21 cellular contexts compared by ENCODE assay signal in genomic region chr22:19807161-19807913, GRCh38. TPM values are rescaled to one million over a fixed set of nuclear protein-coding genes. Genes with fewer than 3 reads are reported as not detected.
A peak's percentile ranks its signal among the peaks of the same experiment; 100 is the strongest.
DNase-seq lines count a peak whose midpoint lies in the region; ATAC-seq, FAIRE-seq and TF ChIP-seq lines count a peak whose summit lies in the region.
"Had no signal": no experiment of that assay in that cellular context is flagged by ENCODE, and none has a peak within 500 bp of the region (broad histone marks: within the 10 kb centered on the region; RNA-seq: fewer than 3 reads in every experiment).

No MANE protein-coding gene starts in this region.

- peak overlapping the region; percentile 78 for H4K8ac ChIP-seq in neuronal stem cell (ENCODE audit: low read depth, low read length)

- H3K27ac ChIP-seq in 22Rv1 (0 out of 2 replicates have a peak overlapping the region, but pooled peaks have one; percentile 27), K562 (ENCODE audit: extremely low read depth, low read depth, low read length) (no peak overlapping the region), neuronal stem cell (replicated peaks; ENCODE audit: low read length) (no peak overlapping the region), Karpas-422 (ENCODE audit: low read length) (no peak overlapping the region)
- H3K27ac ChIP-seq: brain microvascular endothelial cell, colonic mucosa, heart left ventricle, thoracic aorta had no signal

- no peak overlapping the region for H3K14ac ChIP-seq in neuronal stem cell (ENCODE audit: low read length)

- WGBS in K562 (ENCODE audit: insufficient coverage, low coverage, missing lambda C conversion rate): 69% methylated on average over 15 of the region's 15 CpGs
- WGBS in neuronal stem cell (ENCODE audit: extremely low coverage in 2 of 2, insufficient read length in 2 of 2, insufficient replicate concordance in 1 of 2), 2 donors: no CpG with 5 or more reads among the region's 15 CpGs

- no peak overlapping the region for H3K4me2 ChIP-seq in K562 (ENCODE audit: insufficient read depth, low read length)
- no peak overlapping the region for H3K4me2 ChIP-seq in neuronal stem cell (ENCODE audit: insufficient read depth, low read length, poor library complexity, severe bottlenecking)
- H3K4me2 ChIP-seq in Karpas-422 (ENCODE audit: low read depth, low read length, poor library complexity, severe bottlenecking): no peak overlapping the region

- no peaks in the 10 kb centered on the region for H3K27me3 ChIP-seq in H7 (ENCODE audit: control insufficient read depth, insufficient read depth, low read length)
- no peaks in the 10 kb centered on the region for H3K27me3 ChIP-seq in K562 (ENCODE audit: control insufficient read depth in 2 of 2, insufficient read depth in 2 of 2, low read length in 2 of 2)
- H3K27me3 ChIP-seq in neuronal stem cell (ENCODE audit: control insufficient read depth in 3 of 3, insufficient read depth in 3 of 3, low read depth in 1 of 3, low read length in 3 of 3): no peaks in the 10 kb centered on the region
- no peaks in the 10 kb centered on the region for H3K27me3 ChIP-seq in Karpas-422 (ENCODE audit: low read length)
- H3K27me3 ChIP-seq: brain microvascular endothelial cell, colonic mucosa, heart left ventricle had no signal

- no peak overlapping the region for H3K4me3 ChIP-seq in H7 (ENCODE audit: insufficient read depth, low read depth, low read length)
- H3K4me3 ChIP-seq in K562: no peak overlapping the region
- H3K4me3 ChIP-seq in neuronal stem cell (ENCODE audit: low read length in 2 of 2): peak overlapping the region in 1 of 2 donors; percentile 7
- H3K4me3 ChIP-seq in Karpas-422 (ENCODE audit: low read length): no peak overlapping the region
- H3K4me3 ChIP-seq: colonic mucosa, heart left ventricle, thoracic aorta had no signal

- no TSS peak for BruUV-seq in K562 (replicated peaks; lab: Mats Ljungman, UMichigan)

- H2AK5ac ChIP-seq in neuronal stem cell (ENCODE audit: low read depth, low read length): peak overlapping the region; percentile 68

- H3K9ac ChIP-seq in K562 (ENCODE audit: insufficient read depth in 1 of 2, low read depth in 2 of 2, low read length in 2 of 2): peak overlapping the region in 1 of 2 experiments; percentile 66; a peak in 2 of 4 replicates
- peak overlapping the region; percentile 16 for H3K9ac ChIP-seq in neuronal stem cell (ENCODE audit: low read depth, low read length, poor library complexity)
- H3K9ac ChIP-seq in Karpas-422 (ENCODE audit: low read length): no peak overlapping the region

- no peaks in the 10 kb centered on the region for H3K9me3 ChIP-seq in K562 (replicated peaks; ENCODE audit: control insufficient read depth, insufficient read depth, low read depth, low read length)
- no peaks in the 10 kb centered on the region for H3K9me3 ChIP-seq in neuronal stem cell (replicated peaks in 1 of 2; ENCODE audit: control insufficient read depth in 2 of 2, insufficient read depth in 1 of 2, low read depth in 1 of 2, low read length in 2 of 2)
- no peaks in the 10 kb centered on the region for H3K9me3 ChIP-seq in Karpas-422 (ENCODE audit: low read length)
- H3K9me3 ChIP-seq: colonic mucosa, heart left ventricle, thoracic aorta had no signal

- TF ChIP-seq EP300 in K562 (IDR thresholded peaks at IDR 0.05; ENCODE audit: low read length): no peak

- intact Hi-C loops in K562 (cut with micrococcal nuclease): no loop called here

- no peaks in the 10 kb centered on the region for H3K79me1 ChIP-seq in neuronal stem cell (ENCODE audit: low read depth, low read length)

- H3K79me2 ChIP-seq in K562 (ENCODE audit: control insufficient read depth, insufficient read depth, low read length) (no peaks in the 10 kb centered on the region), Karpas-422 (ENCODE audit: low read length) (no peaks in the 10 kb centered on the region)

- DNase-seq in H7 (peak; percentile 48), K562 (ENCODE audit: extremely low read depth in 1 of 4, low spot score in 3 of 4) (no peak), neuronal stem cell (ENCODE audit: low spot score) (no peak), Karpas-422 (no peak), NCI-H2171 (lab: John Stamatoyannopoulos, UW) (no peak)
- DNase-seq: activated CD4-positive, alpha-beta T cell treated with anti-CD3 and anti-CD28 coated beads for 4 hours; activated naive CD8-positive, alpha-beta T cell treated with anti-CD3 and anti-CD28 coated beads, Interleukin-2, amount 50 U/mL, for 24 hours; brain microvascular endothelial cell; CD8-positive, alpha-beta memory T cell; naive B cell; NCI-H1092; NCI-H510A treated with DMSO at 0.1 percent for 48 hours had no signal

- no peak for TF ChIP-seq POLR2A in K562 (conservative IDR thresholded peaks at IDR 0.05)

- no peak for TF ChIP-seq CTCF in 22Rv1 (IDR thresholded peaks at IDR 0.05)
- no peak for TF ChIP-seq CTCF in K562 (IDR thresholded peaks at IDR 0.05 in 2 of 3, conservative IDR thresholded peaks at IDR 0.05 in 1 of 3; ENCODE audit: insufficient read depth in 2 of 3, low read depth in 1 of 3, low read length in 3 of 3)

- H3K9me1 ChIP-seq in K562 (ENCODE audit: control insufficient read depth, insufficient read depth, low read length): no peaks in the 10 kb centered on the region

- peaks cover 13 to 70% of the 10 kb centered on the region in 2 experiments for H3K4me1 ChIP-seq in K562 (replicated peaks in 1 of 2; ENCODE audit: control insufficient read depth in 2 of 2, insufficient read depth in 2 of 2, low read length in 2 of 2)
- H3K4me1 ChIP-seq in neuronal stem cell (ENCODE audit: control insufficient read depth in 2 of 2, insufficient read depth in 1 of 2, low read depth in 1 of 2, low read length in 2 of 2): no peaks in the 10 kb centered on the region
- no peaks in the 10 kb centered on the region for H3K4me1 ChIP-seq in Karpas-422 (ENCODE audit: low read length)

- no peak overlapping the region for H2BK15ac ChIP-seq in neuronal stem cell (ENCODE audit: low read length)

- POLR2A ChIA-PET in K562 (lab: Yijun Ruan, JAX): interaction anchor here (0.6 to 5.7 kb wide), 21 partner anchors 8 to 632 kb away, joined by 3 to 43 read pairs (median 4); partner anchors contain the start of genes GNB1L and RTL10

- H3K36me3 ChIP-seq in H7 (replicated peaks; ENCODE audit: control insufficient read depth, insufficient read depth, low read length) (no peaks in the 10 kb centered on the region), K562 (ENCODE audit: control insufficient read depth, insufficient read depth, low read length) (0 out of 3 replicates have a peak, but pooled peaks cover 3% of the 10 kb centered on the region), neuronal stem cell (replicated peaks in 1 of 2; ENCODE audit: control insufficient read depth in 2 of 2, insufficient read depth in 2 of 2, low read length in 2 of 2) (peaks cover 0 to 5% of the 10 kb centered on the region in 2 donors), Karpas-422 (ENCODE audit: insufficient read depth, low read length) (no peaks in the 10 kb centered on the region)
- H3K36me3 ChIP-seq: brain microvascular endothelial cell, colonic mucosa, heart left ventricle, thoracic aorta had no signal

- H2AFZ ChIP-seq in K562 (ENCODE audit: low read depth, low read length): no peak overlapping the region
- no peak overlapping the region for H2AFZ ChIP-seq in neuronal stem cell (ENCODE audit: low read length)
- H2AFZ ChIP-seq in Karpas-422 (ENCODE audit: low read length): no peak overlapping the region

- in situ Hi-C loops in K562 (cut with MboI): no loop called here

- no peak overlapping the region for H2BK120ac ChIP-seq in neuronal stem cell (ENCODE audit: low read depth, low read length)

- H4K91ac ChIP-seq in neuronal stem cell (ENCODE audit: low read depth, low read length, poor library complexity): no peak overlapping the region

- no peak overlapping the region for H3K4ac ChIP-seq in neuronal stem cell (ENCODE audit: low read length)

- ATAC-seq in K562 (no peak), HG03565 (IDR thresholded peaks at IDR 0.05; ENCODE audit: unreplicated experiment) (no peak), GM19351 (IDR thresholded peaks at IDR 0.05; ENCODE audit: unreplicated experiment) (no peak)
- ATAC-seq: activated naive CD8-positive, alpha-beta T cell treated with anti-CD3 and anti-CD28 coated beads, Interleukin-2, amount 50 U/mL, for 24 hours; heart left ventricle; stimulated activated effector memory CD8-positive, alpha-beta T cell treated with anti-CD3 and anti-CD28 coated beads, Interleukin-12 subunit alpha, Interleukin-12 subunit beta, amount 100 ng/mL, for 72 hours had no signal

- no peaks in the 10 kb centered on the region for H3K9me2 ChIP-seq in Karpas-422 (replicated peaks; ENCODE audit: insufficient read depth, low read length)

- H4K20me1 ChIP-seq in K562 (replicated peaks; ENCODE audit: control insufficient read depth, insufficient read depth, low read length) (peaks cover 29% of the 10 kb centered on the region), Karpas-422 (ENCODE audit: insufficient read depth, low read depth, low read length) (no peaks in the 10 kb centered on the region)

- H2BK12ac ChIP-seq in neuronal stem cell (ENCODE audit: low read length): no peak overlapping the region

- no peak overlapping the region for H2BK5ac ChIP-seq in neuronal stem cell (ENCODE audit: low read length)

- no peak for FAIRE-seq in K562 (lab: Jason Lieb, UNC)
- FAIRE-seq: TTC549 had no signal

- H3K18ac ChIP-seq in neuronal stem cell (ENCODE audit: low read length): peak overlapping the region; percentile 61

- TF ChIP-seq RAD21 in K562 (CRISPR knock-in tag; conservative IDR thresholded peaks at IDR 0.05 in 1 of 2, IDR thresholded peaks at IDR 0.05 in 1 of 2): no peak

- H3K23ac ChIP-seq in neuronal stem cell (ENCODE audit: low read depth, low read length, poor library complexity): peak overlapping the region; percentile 95

- CTCF ChIA-PET in K562 (lab: Yijun Ruan, JAX; ENCODE audit: low intra/inter-chr PET ratio): interaction anchor here (0.6 kb wide), 1 partner anchor 572 kb away, joined by 3 read pairs; no protein-coding TSS in a partner anchor

RNA-seq across cellular contexts. Expression of gene TBX1, which starts 46.8 kb away (rescaled TPM):
- total RNA-seq in H7 (2014; rRNA removed; shearing (Covaris generic)): 6.2 and 6.7 TPM in 2 replicates
- 31.9 and 90.7 TPM in 2 replicates for total RNA-seq in K562 (2011; cell fraction: chromatin; rRNA removed; ENCODE audit: low replicate concordance)
- total RNA-seq in K562 (2011; cell fraction: nucleolus; rRNA removed): 41.9 and 52.4 TPM in 2 replicates
- total RNA-seq in K562 (2011; cell fraction: nucleoplasm; rRNA removed): 40.6 and 47.0 TPM in 2 replicates
- 8.9 and 14.0 TPM in 2 replicates for total RNA-seq in K562 (2014; rRNA removed)
- total RNA-seq in K562 (2014; rRNA removed; fragmentation: Illumina TruSeq; extraction: Trizol): 2.1 and 2.6 TPM in 2 replicates
- total RNA-seq in K562 (2015; rRNA removed; fragmentation: Illumina TruSeq; extraction: Trizol): 3.5 and 3.9 TPM in 2 replicates
- total RNA-seq in K562 (2021): 34.2 and 35.0 TPM in 2 replicates
- polyA plus RNA-seq in K562 (2011; rRNA removed): 2.5 and 9.5 TPM in 2 replicates
- polyA plus RNA-seq in K562 (2011; cell fraction: cytosol; rRNA removed): 5.8 and 7.7 TPM in 2 replicates
- 55.1 and 87.1 TPM in 2 replicates for polyA plus RNA-seq in K562 (2011; cell fraction: nucleus; rRNA removed)
- polyA plus RNA-seq in K562 (2012): 12.4 and 14.0 TPM in 2 replicates
- 8.0 and 12.8 TPM in 2 replicates for polyA plus RNA-seq in K562 (2014; fragmentation: Illumina TruSeq; extraction: Trizol)
- polyA plus RNA-seq in K562 (2014; fragmentation: Nextera tagmentation; extraction: Ambion mirVana): under 1 TPM; 0.07 to 0.11 TPM
- polyA plus RNA-seq in K562 (2014; rRNA removed): 14.7 and 17.1 TPM in 2 replicates
- 2.2 and 5.5 TPM in 2 replicates for polyA minus RNA-seq in K562 (2011; rRNA and poly(A)+ RNA removed)
- 5.4 and 22.9 TPM in 2 replicates for polyA minus RNA-seq in K562 (2011; cell fraction: cytosol; rRNA and poly(A)+ RNA removed)
- polyA minus RNA-seq in K562 (2011; cell fraction: nucleus; rRNA and poly(A)+ RNA removed): 20.1 and 45.7 TPM in 2 replicates
- 0.31 TPM for polyA plus RNA-seq in neuronal stem cell (2013, experiment 1 of 2)
- polyA plus RNA-seq in neuronal stem cell (2013, experiment 2 of 2): 0.26 TPM
- not detected in 2 replicates for total RNA-seq in Karpas-422 (2014; rRNA removed; shearing (Covaris generic); ENCODE audit: low replicate concordance)
- total RNA-seq: CD8-positive, alpha-beta memory T cell; RPMI7951 had no signal
- polyA plus RNA-seq: CD8-positive, alpha-beta memory T cell had no signal

RNA-seq across cellular contexts. Expression of gene GNB1L, which starts 47.3 kb away (rescaled TPM):
- total RNA-seq in H7 (2014; rRNA removed; shearing (Covaris generic)): 31.4 and 38.2 TPM in 2 replicates
- 5.3 and 21.3 TPM in 2 replicates for total RNA-seq in K562 (2011; cell fraction: chromatin; rRNA removed; ENCODE audit: low replicate concordance)
- total RNA-seq in K562 (2011; cell fraction: nucleolus; rRNA removed): 21.8 and 25.5 TPM in 2 replicates
- 7.3 and 7.8 TPM in 2 replicates for total RNA-seq in K562 (2011; cell fraction: nucleoplasm; rRNA removed)
- total RNA-seq in K562 (2014; rRNA removed): 48.9 and 69.1 TPM in 2 replicates
- total RNA-seq in K562 (2014; rRNA removed; fragmentation: Illumina TruSeq; extraction: Trizol): 0.57 and 0.84 TPM in 2 replicates
- 17.8 and 20.6 TPM in 2 replicates for total RNA-seq in K562 (2015; rRNA removed; fragmentation: Illumina TruSeq; extraction: Trizol)
- total RNA-seq in K562 (2021): 50.5 and 55.3 TPM in 2 replicates
- 10.2 and 35.0 TPM in 2 replicates for polyA plus RNA-seq in K562 (2011; rRNA removed)
- 37.2 and 43.8 TPM in 2 replicates for polyA plus RNA-seq in K562 (2011; cell fraction: cytosol; rRNA removed)
- polyA plus RNA-seq in K562 (2011; cell fraction: nucleus; rRNA removed): 33.2 and 43.3 TPM in 2 replicates
- polyA plus RNA-seq in K562 (2012): 42.2 and 62.2 TPM in 2 replicates
- polyA plus RNA-seq in K562 (2014; fragmentation: Illumina TruSeq; extraction: Trizol): 1.9 and 18.0 TPM in 2 replicates
- polyA plus RNA-seq in K562 (2014; fragmentation: Nextera tagmentation; extraction: Ambion mirVana): 1 to 10 TPM in 1 of 2 experiments, under 1 TPM in 1; 0.56 to 3.5 TPM
- polyA plus RNA-seq in K562 (2014; rRNA removed): 40.7 and 41.3 TPM in 2 replicates
- polyA minus RNA-seq in K562 (2011; rRNA and poly(A)+ RNA removed): 2.8 and 3.7 TPM in 2 replicates
- 13.2 and 33.0 TPM in 2 replicates for polyA minus RNA-seq in K562 (2011; cell fraction: cytosol; rRNA and poly(A)+ RNA removed)
- polyA minus RNA-seq in K562 (2011; cell fraction: nucleus; rRNA and poly(A)+ RNA removed): 12.0 and 14.3 TPM in 2 replicates
- polyA plus RNA-seq in neuronal stem cell (2013, experiment 1 of 2): 7.9 TPM
- polyA plus RNA-seq in neuronal stem cell (2013, experiment 2 of 2): 8.3 TPM
- 4.4 and 8.5 TPM in 2 replicates for total RNA-seq in Karpas-422 (2014; rRNA removed; shearing (Covaris generic); ENCODE audit: low replicate concordance)

RNA-seq across cellular contexts. Expression of gene RTL10, which starts 47.3 kb away (rescaled TPM):
- 12.3 and 12.7 TPM in 2 replicates for total RNA-seq in H7 (2014; rRNA removed; shearing (Covaris generic))
- 82.4 and 192 TPM in 2 replicates for total RNA-seq in K562 (2011; cell fraction: chromatin; rRNA removed; ENCODE audit: low replicate concordance)
- total RNA-seq in K562 (2011; cell fraction: nucleolus; rRNA removed): 134 and 166 TPM in 2 replicates
- total RNA-seq in K562 (2011; cell fraction: nucleoplasm; rRNA removed): 107 and 110 TPM in 2 replicates
- 32.5 and 42.0 TPM in 2 replicates for total RNA-seq in K562 (2014; rRNA removed)
- total RNA-seq in K562 (2014; rRNA removed; fragmentation: Illumina TruSeq; extraction: Trizol): 16.3 and 19.8 TPM in 2 replicates
- total RNA-seq in K562 (2015; rRNA removed; fragmentation: Illumina TruSeq; extraction: Trizol): 26.2 and 28.8 TPM in 2 replicates
- 75.4 and 75.5 TPM in 2 replicates for total RNA-seq in K562 (2021)
- polyA plus RNA-seq in K562 (2011; rRNA removed): 32.7 and 82.6 TPM in 2 replicates
- 68.8 and 74.9 TPM in 2 replicates for polyA plus RNA-seq in K562 (2011; cell fraction: cytosol; rRNA removed)
- 124 and 157 TPM in 2 replicates for polyA plus RNA-seq in K562 (2011; cell fraction: nucleus; rRNA removed)
- polyA plus RNA-seq in K562 (2012): 40.3 and 56.9 TPM in 2 replicates
- 39.2 and 40.1 TPM in 2 replicates for polyA plus RNA-seq in K562 (2014; fragmentation: Illumina TruSeq; extraction: Trizol)
- 10 to 100 TPM; 23.6 to 33.7 TPM for polyA plus RNA-seq in K562 (2014; fragmentation: Nextera tagmentation; extraction: Ambion mirVana)
- polyA plus RNA-seq in K562 (2014; rRNA removed): 28.2 and 31.2 TPM in 2 replicates
- 49.5 and 66.5 TPM in 2 replicates for polyA minus RNA-seq in K562 (2011; rRNA and poly(A)+ RNA removed)
- polyA minus RNA-seq in K562 (2011; cell fraction: cytosol; rRNA and poly(A)+ RNA removed): 31.7 and 46.0 TPM in 2 replicates
- polyA minus RNA-seq in K562 (2011; cell fraction: nucleus; rRNA and poly(A)+ RNA removed): 42.7 and 85.4 TPM in 2 replicates
- 9.7 TPM for polyA plus RNA-seq in neuronal stem cell (2013, experiment 1 of 2)
- 10.2 TPM for polyA plus RNA-seq in neuronal stem cell (2013, experiment 2 of 2)
- 6.5 and 12.2 TPM in 2 replicates for total RNA-seq in Karpas-422 (2014; rRNA removed; shearing (Covaris generic); ENCODE audit: low replicate concordance)
